Comparison of ENCODE assay signal across 1 cellular context in genomic region chrX:132219343-132219768, GRCh38.
TF ChIP-seq lines count a peak whose summit lies in the region.

TSS of gene RAP2C (minus strand) at chrX:132219447. CDS start at chrX:132217268, 2,179 bp downstream.

TF ChIP-seq in HEK293, 187 proteins besides CTCF, POLR2A, EP300 and RAD21 (continued from another document and continues in another):
- TF ChIP-seq ZNF670 (tag by site-specific recombination; IDR thresholded peaks at IDR 0.05; ENCODE audit: low read depth) (no peak), ZBTB20 (tag by site-specific recombination; IDR thresholded peaks at IDR 0.05) (peak; percentile 29; the same call in 1 of the 2 replicates), MYNN (tag by site-specific recombination; IDR thresholded peaks at IDR 0.05; ENCODE audit: borderline replicate concordance) (no peak), SCRT1 (tag by site-specific recombination; IDR thresholded peaks at IDR 0.05; ENCODE audit: borderline replicate concordance) (peak; percentile 77; the same call in 1 of the 2 replicates), GLIS1 (tag by site-specific recombination; IDR thresholded peaks at IDR 0.05) (no peak), ZNF350 (tag by site-specific recombination; IDR thresholded peaks at IDR 0.05) (no peak), ZNF426 (tag by site-specific recombination; IDR thresholded peaks at IDR 0.05) (no peak), ZSCAN16 (tag by site-specific recombination; IDR thresholded peaks at IDR 0.05) (no peak), ZNF518A (tag by site-specific recombination; conservative IDR thresholded peaks at IDR 0.05; ENCODE audit: low read depth) (no peak), KLF10 (tag by site-specific recombination; IDR thresholded peaks at IDR 0.05) (no peak), ZNF777 (tag by site-specific recombination; IDR thresholded peaks at IDR 0.05; ENCODE audit: borderline replicate concordance) (no peak), KLF1 (tag by site-specific recombination; IDR thresholded peaks at IDR 0.05) (no peak), ZFP41 (tag by site-specific recombination; IDR thresholded peaks at IDR 0.05; ENCODE audit: borderline replicate concordance) (no peak), FEZF1 (tag by site-specific recombination; IDR thresholded peaks at IDR 0.05) (peak; percentile 94), SP7 (tag by site-specific recombination; IDR thresholded peaks at IDR 0.05) (no peak), ZNF37A (tag by site-specific recombination; IDR thresholded peaks at IDR 0.05) (no peak), ZNF146 (tag by site-specific recombination; IDR thresholded peaks at IDR 0.05) (no peak), ZNF677 (tag by site-specific recombination; IDR thresholded peaks at IDR 0.05) (no peak), ZNF701 (tag by site-specific recombination; IDR thresholded peaks at IDR 0.05) (no peak), TCF7L2 (IDR thresholded peaks at IDR 0.05; ENCODE audit: borderline replicate concordance, low read depth, low read length) (no peak), ZNF449 (tag by site-specific recombination; IDR thresholded peaks at IDR 0.05) (no peak), ZBTB26 (tag by site-specific recombination; optimal IDR thresholded peaks at IDR 0.05) (no peak), REPIN1 (tag by site-specific recombination; IDR thresholded peaks at IDR 0.05; ENCODE audit: low read depth) (no peak), ZNF112 (tag by site-specific recombination; IDR thresholded peaks at IDR 0.05) (no peak), ZNF600 (tag by site-specific recombination; IDR thresholded peaks at IDR 0.05) (no peak), ZBTB44 (tag by site-specific recombination; IDR thresholded peaks at IDR 0.05) (no peak), ZBTB48 (tag by site-specific recombination; IDR thresholded peaks at IDR 0.05) (no peak; the same call in 1 of the 2 replicates), ZNF785 (tag by site-specific recombination; IDR thresholded peaks at IDR 0.05) (no peak), ZNF580 (tag by site-specific recombination; IDR thresholded peaks at IDR 0.05) (no peak), ZNF692 (tag by site-specific recombination; IDR thresholded peaks at IDR 0.05) (0 out of 2 replicates have a peak, but pooled peaks have one; percentile 31), ZNF645 (tag by site-specific recombination; IDR thresholded peaks at IDR 0.05) (no peak), ZNF202 (tag by site-specific recombination; IDR thresholded peaks at IDR 0.05; ENCODE audit: borderline replicate concordance) (no peak), ZNF76 (tag by site-specific recombination; IDR thresholded peaks at IDR 0.05; ENCODE audit: borderline replicate concordance, low read depth) (no peak), ZNF391 (tag by site-specific recombination; IDR thresholded peaks at IDR 0.05; ENCODE audit: borderline replicate concordance, low read depth) (no peak), ZFP37 (tag by site-specific recombination; IDR thresholded peaks at IDR 0.05) (no peak), PBX3 (CRISPR knock-in tag; IDR thresholded peaks at IDR 0.05) (no peak; the same call in 1 of the 2 replicates), OVOL3 (tag by site-specific recombination; IDR thresholded peaks at IDR 0.05) (no peak), ZNF654 (tag by site-specific recombination; IDR thresholded peaks at IDR 0.05; ENCODE audit: low read depth) (no peak; the same call in 1 of the 2 replicates), ZNF157 (tag by site-specific recombination; IDR thresholded peaks at IDR 0.05) (no peak), ZNF560 (tag by site-specific recombination; IDR thresholded peaks at IDR 0.05; ENCODE audit: borderline replicate concordance) (no peak), ZNF16 (tag by site-specific recombination; IDR thresholded peaks at IDR 0.05; ENCODE audit: low read depth) (no peak), ZNF404 (tag by site-specific recombination; IDR thresholded peaks at IDR 0.05) (no peak), ZNF18 (tag by site-specific recombination; IDR thresholded peaks at IDR 0.05) (no peak), GFI1B (tag by site-specific recombination; IDR thresholded peaks at IDR 0.05) (no peak), ZBTB49 (tag by site-specific recombination; IDR thresholded peaks at IDR 0.05; ENCODE audit: low read depth) (no peak), OSR2 (tag by site-specific recombination; IDR thresholded peaks at IDR 0.05) (no peak)
